ENCODE assay signal across 2 cellular contexts in the genomic region with DNA sequence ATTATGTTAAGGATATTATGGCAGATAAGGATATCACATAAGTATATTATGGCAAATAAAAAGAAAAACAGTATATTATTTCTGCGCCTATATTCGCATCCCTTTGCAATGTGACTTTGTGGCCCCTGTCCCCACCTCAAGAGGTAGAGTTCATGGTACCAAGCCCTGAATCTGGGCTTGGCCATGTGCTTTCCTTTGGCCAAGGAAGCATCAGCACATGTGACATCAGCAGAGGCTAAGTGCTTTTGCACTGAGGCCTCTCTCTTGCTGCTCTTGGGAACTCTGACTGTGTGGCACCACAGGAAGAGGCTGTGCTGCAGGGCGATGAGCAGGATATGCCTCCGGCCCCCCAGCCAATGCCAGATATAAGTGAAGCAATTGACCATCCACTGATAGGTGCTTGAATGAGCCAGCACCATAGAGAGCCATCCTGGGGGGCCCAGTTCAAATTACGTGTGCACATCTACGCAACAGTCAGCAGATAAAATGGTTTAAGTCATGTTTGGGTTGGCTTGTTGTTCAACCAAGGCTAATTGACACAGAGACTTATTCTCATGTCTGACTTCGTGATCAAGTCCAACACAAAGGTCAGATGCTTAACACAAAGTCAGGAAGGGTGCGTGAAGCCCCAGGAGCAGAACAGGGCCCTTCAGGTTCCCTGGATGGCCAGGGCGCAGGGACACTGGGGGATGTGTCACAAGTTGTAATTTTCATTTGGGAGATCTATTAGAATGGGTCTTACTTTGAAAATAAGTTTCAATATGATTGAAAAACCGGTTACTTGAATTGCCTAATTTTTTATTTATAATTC.
A peak's percentile ranks its signal among the peaks of the same experiment; 100 is the strongest.
TF ChIP-seq lines count a peak whose summit lies in the region.

No MANE protein-coding gene starts in this region.

TF ChIP-seq in HepG2, 621 proteins besides CTCF, POLR2A, EP300 and RAD21:
- TF ChIP-seq, protein P1, sequence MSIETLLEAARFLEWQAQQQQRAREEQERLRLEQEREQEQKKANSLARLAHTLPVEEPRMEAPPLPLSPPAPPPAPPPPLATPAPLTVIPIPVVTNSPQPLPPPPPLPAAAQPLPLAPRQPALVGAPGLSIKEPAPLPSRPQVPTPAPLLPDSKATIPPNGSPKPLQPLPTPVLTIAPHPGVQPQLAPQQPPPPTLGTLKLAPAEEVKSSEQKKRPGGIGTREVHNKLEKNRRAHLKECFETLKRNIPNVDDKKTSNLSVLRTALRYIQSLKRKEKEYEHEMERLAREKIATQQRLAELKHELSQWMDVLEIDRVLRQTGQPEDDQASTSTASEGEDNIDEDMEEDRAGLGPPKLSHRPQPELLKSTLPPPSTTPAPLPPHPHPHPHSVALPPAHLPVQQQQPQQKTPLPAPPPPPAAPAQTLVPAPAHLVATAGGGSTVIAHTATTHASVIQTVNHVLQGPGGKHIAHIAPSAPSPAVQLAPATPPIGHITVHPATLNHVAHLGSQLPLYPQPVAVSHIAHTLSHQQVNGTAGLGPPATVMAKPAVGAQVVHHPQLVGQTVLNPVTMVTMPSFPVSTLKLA (IDR thresholded peaks at IDR 0.05): peak; percentile 83
- no peak for TF ChIP-seq ISL2 (CRISPR knock-in tag; IDR thresholded peaks at IDR 0.05)

TF ChIP-seq in endothelial cell of umbilical vein, 7 proteins besides CTCF, POLR2A, EP300 and RAD21:
- TF ChIP-seq EZH2 (IDR thresholded peaks at IDR 0.05; ENCODE audit: borderline replicate concordance, low read depth, low read length, severe bottlenecking): no peak
- TF ChIP-seq, protein P2, sequence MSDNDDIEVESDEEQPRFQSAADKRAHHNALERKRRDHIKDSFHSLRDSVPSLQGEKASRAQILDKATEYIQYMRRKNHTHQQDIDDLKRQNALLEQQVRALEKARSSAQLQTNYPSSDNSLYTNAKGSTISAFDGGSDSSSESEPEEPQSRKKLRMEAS (IDR thresholded peaks at IDR 0.05; ENCODE audit: insufficient read depth, insufficient read length): peak; percentile 40
